In genomic region chrX:23554304-23554703, GRCh38 we compare ENCODE assay signal across 8 cellular contexts.
DNase-seq lines count a peak whose midpoint lies in the region; ATAC-seq, FAIRE-seq and TF ChIP-seq lines count a peak whose summit lies in the region.

No MANE protein-coding gene starts in this region.

- H3K27me3 Mint-ChIP-seq in Calu3 (ENCODE audit: unreplicated experiment): no peaks in the 10 kb centered on the region
- H3K27me3 Mint-ChIP-seq in activated CD4-positive, alpha-beta T cell treated with anti-CD3 and anti-CD28 coated beads, Interleukin-2, amount 10 ng/mL, durations not matched to agents 7 days and 5 days: peaks cover 5% of the 10 kb centered on the region

- BruUV-seq in Calu3 (replicated peaks; lab: Mats Ljungman, UMichigan): no TSS peak

- H3K4me3 Mint-ChIP-seq in Calu3 (ENCODE audit: low read depth, unreplicated experiment): no peak overlapping the region
- H3K4me3 Mint-ChIP-seq in activated CD4-positive, alpha-beta T cell treated with anti-CD3 and anti-CD28 coated beads, Interleukin-2, amount 10 ng/mL, durations not matched to agents 7 days and 5 days: no peak overlapping the region

- H3K4me3 ChIP-seq in testis: no peak overlapping the region

- DNase-seq in Calu3: peak; percentile 5
- DNase-seq in RCC 7860 (ENCODE audit: low spot score): peak; percentile 21
- DNase-seq in fibroblast of peridontal ligament (ENCODE audit: extremely low read depth): peak; percentile 67
- DNase-seq in testis: no peak
- DNase-seq in OCI-M2 (lab: John Stamatoyannopoulos, UW; ENCODE audit: unreplicated experiment): no peak
- DNase-seq in activated CD4-positive, alpha-beta T cell treated with anti-CD3 and anti-CD28 coated beads, Interleukin-2, amount 10 ng/mL, durations not matched to agents 7 days and 5 days: no peak
- DNase-seq in activated CD4-positive, alpha-beta T cell treated with anti-CD3 and anti-CD28 coated beads, Interleukin-2, amount 50 U/mL, for 1 hour: no peak

- no peaks in the 10 kb centered on the region for H3K27me3 ChIP-seq in testis

- ATAC-seq in HG03354 (IDR thresholded peaks at IDR 0.05; ENCODE audit: poor library complexity, severe bottlenecking, unreplicated experiment): peak; percentile 67

- TF ChIP-seq CTCF in Calu3 (IDR thresholded peaks at IDR 0.05; ENCODE audit: unreplicated experiment) (peak; percentile 22), testis (IDR thresholded peaks at IDR 0.05) (peak; percentile 26 to 33 (median 32))

- H3K27ac ChIP-seq in testis: no peak overlapping the region

- H3K27ac Mint-ChIP-seq in Calu3 (ENCODE audit: unreplicated experiment): no peak overlapping the region
- no peak overlapping the region for H3K27ac Mint-ChIP-seq in activated CD4-positive, alpha-beta T cell treated with anti-CD3 and anti-CD28 coated beads, Interleukin-2, amount 10 ng/mL, durations not matched to agents 7 days and 5 days

- no peaks in the 10 kb centered on the region for H3K4me1 ChIP-seq in testis

- H3K36me3 ChIP-seq in testis (ENCODE audit: low read depth, missing control alignments): no peaks in the 10 kb centered on the region

- peak; percentile 84 for FAIRE-seq in RCC 7860 (lab: Jason Lieb, UNC)

- no peaks in the 10 kb centered on the region for H3K9me3 ChIP-seq in testis

- no peak for TF ChIP-seq POLR2A in testis (IDR thresholded peaks at IDR 0.05)

- no peaks in the 10 kb centered on the region for H3K36me3 Mint-ChIP-seq in Calu3 (ENCODE audit: insufficient read depth, unreplicated experiment)
- H3K36me3 Mint-ChIP-seq in activated CD4-positive, alpha-beta T cell treated with anti-CD3 and anti-CD28 coated beads, Interleukin-2, amount 10 ng/mL, durations not matched to agents 7 days and 5 days (ENCODE audit: low read depth): no peaks in the 10 kb centered on the region

- no peaks in the 10 kb centered on the region for H3K4me1 Mint-ChIP-seq in Calu3 (ENCODE audit: low read depth, unreplicated experiment)
- no peaks in the 10 kb centered on the region for H3K4me1 Mint-ChIP-seq in activated CD4-positive, alpha-beta T cell treated with anti-CD3 and anti-CD28 coated beads, Interleukin-2, amount 10 ng/mL, durations not matched to agents 7 days and 5 days

- CTCF ChIA-PET in Calu3 (lab: Charles Lee): interaction anchor here (0.9 to 1.1 kb wide), 2 partner anchors 149 to 236 kb away, joined by 3 to 6 read pairs; no protein-coding TSS in a partner anchor
- CTCF ChIA-PET in activated CD4-positive, alpha-beta T cell treated with anti-CD3 and anti-CD28 coated beads, Interleukin-2, amount 10 ng/mL, durations not matched to agents 7 days and 5 days (lab: Charles Lee): no interaction called here

- peaks cover under 1% of the 10 kb centered on the region for H3K9me3 Mint-ChIP-seq in Calu3 (ENCODE audit: low read depth, unreplicated experiment)
- H3K9me3 Mint-ChIP-seq in activated CD4-positive, alpha-beta T cell treated with anti-CD3 and anti-CD28 coated beads, Interleukin-2, amount 10 ng/mL, durations not matched to agents 7 days and 5 days: no peaks in the 10 kb centered on the region

- WGBS in testis, 2 donors: 18 to 25% methylated on average over 3 of the region's 3 CpGs

- POLR2A ChIA-PET in activated CD4-positive, alpha-beta T cell treated with anti-CD3 and anti-CD28 coated beads, Interleukin-2, amount 10 ng/mL, durations not matched to agents 7 days and 5 days (lab: Charles Lee): no interaction called here

- intact Hi-C loops in Calu3 (cut with micrococcal nuclease; ENCODE audit: unreplicated experiment) (loop anchor here (1.0 to 2.0 kb wide), 2 partner anchors 149 to 546 kb away; no protein-coding TSS in a partner anchor), testis (cut with DNase I; ENCODE audit: low total_unique reads) (no loop called here)

Comparison
In these comparisons a context has a peak if more than half of its experiments do, and no peak if none do; other contexts are left out.
1. DNase-seq: peak in Calu3 (single experiment), RCC 7860 (single experiment) and fibroblast of peridontal ligament (single experiment); none in testis (single experiment), OCI-M2 (single experiment), activated CD4-positive, alpha-beta T cell treated with anti-CD3 and anti-CD28 coated beads, Interleukin-2, amount 10 ng/mL, durations not matched to agents 7 days and 5 days (single experiment) and activated CD4-positive, alpha-beta T cell treated with anti-CD3 and anti-CD28 coated beads, Interleukin-2, amount 50 U/mL, for 1 hour (single experiment).